In genomic region chr5:83000448-83000847, GRCh38 we compare ENCODE assay signal across 17 cellular contexts.
DNase-seq lines count a peak whose midpoint lies in the region; ATAC-seq, FAIRE-seq and TF ChIP-seq lines count a peak whose summit lies in the region.
"Had no signal": no experiment of that assay in that cellular context is flagged by ENCODE, and none has a peak within 500 bp of the region (broad histone marks: within the 10 kb centered on the region; RNA-seq: fewer than 3 reads in every experiment).

No MANE protein-coding gene starts in this region.

- H3K23ac ChIP-seq in mesendoderm (ENCODE audit: low read length): no peak overlapping the region

- ATAC-seq in GM21447 (IDR thresholded peaks at IDR 0.05; ENCODE audit: unreplicated experiment): no peak
- no peak for ATAC-seq in GM19351 (IDR thresholded peaks at IDR 0.05; ENCODE audit: unreplicated experiment)
- ATAC-seq: activated CD8-positive, alpha-beta memory T cell treated with anti-CD3 and anti-CD28 coated beads, Interleukin-2, amount 10 ng/mL, durations not matched to agents 7 days and 5 days had no signal

- no peak overlapping the region for H3K18ac ChIP-seq in mesendoderm (ENCODE audit: low read length)

- peak overlapping the region; percentile 87 for H3K27ac Mint-ChIP-seq in Calu3 (ENCODE audit: unreplicated experiment)
- H3K27ac Mint-ChIP-seq: activated CD8-positive, alpha-beta memory T cell treated with anti-CD3 and anti-CD28 coated beads, Interleukin-2, amount 10 ng/mL, durations not matched to agents 7 days and 5 days; T-helper 1 cell treated with Interleukin-12 subunit alpha and Interleukin-12 subunit beta and Interleukin-4 antibody, amounts not matched to agents 30 μg/mL and 1 μg/mL, for 36 hours had no signal

- peaks cover 5% of the 10 kb centered on the region for H3K4me1 ChIP-seq in endocrine pancreas (ENCODE audit: control insufficient read depth, insufficient read depth, low read length)
- H3K4me1 ChIP-seq in mesendoderm (ENCODE audit: control insufficient read depth, low read depth, low read length): peaks cover 8% of the 10 kb centered on the region

- no TSS peak for BruUV-seq in Calu3 (replicated peaks; lab: Mats Ljungman, UMichigan)

- no peaks in the 10 kb centered on the region for H3K27me3 ChIP-seq in endocrine pancreas (ENCODE audit: control insufficient read depth, insufficient read depth, low read length)
- H3K27me3 ChIP-seq in mesendoderm (ENCODE audit: insufficient read depth, low read length, poor library complexity): no peaks in the 10 kb centered on the region

- intact Hi-C loops in Calu3 (cut with micrococcal nuclease; ENCODE audit: unreplicated experiment): loop anchor here (5.0 kb wide), 1 partner anchor 77 kb away; the partner anchor contains the start of genes TMEM167A and XRCC4

- H3K79me2 ChIP-seq in mesendoderm (ENCODE audit: control insufficient read depth, insufficient read depth, low read length): no peaks in the 10 kb centered on the region

- no peak for TF ChIP-seq POLR2A in GM12892 (IDR thresholded peaks at IDR 0.05; ENCODE audit: low read depth, low read length)

- TF ChIP-seq CTCF in Calu3 (IDR thresholded peaks at IDR 0.05; ENCODE audit: unreplicated experiment): no peak

- H2BK15ac ChIP-seq in mesendoderm (replicated peaks; ENCODE audit: low read depth): peak overlapping the region; percentile 85

- peak overlapping the region; percentile 48 for H3K4me3 Mint-ChIP-seq in Calu3 (ENCODE audit: low read depth, unreplicated experiment)
- H3K4me3 Mint-ChIP-seq: activated CD8-positive, alpha-beta memory T cell treated with anti-CD3 and anti-CD28 coated beads, Interleukin-2, amount 10 ng/mL, durations not matched to agents 7 days and 5 days; T-helper 1 cell treated with Interleukin-12 subunit alpha and Interleukin-12 subunit beta and Interleukin-4 antibody, amounts not matched to agents 30 μg/mL and 1 μg/mL, for 36 hours had no signal

- DNase-seq in Calu3 (peak; percentile 28), M059J (ENCODE audit: low read depth) (peak; percentile 51), mesendoderm (peak; percentile 52), GM12892 (ENCODE audit: insufficient read length) (no peak)
- DNase-seq in activated CD4-positive, alpha-beta T cell treated with anti-CD3 and anti-CD28 coated beads for 1 hour: no peak
- DNase-seq: activated CD8-positive, alpha-beta memory T cell treated with anti-CD3 and anti-CD28 coated beads, Interleukin-2, amount 10 ng/mL, durations not matched to agents 7 days and 5 days; activated gamma-delta T cell; amniotic stem cell; midbrain; NCI-H82; nucleus accumbens; stimulated activated CD4-positive, alpha-beta T cell treated with anti-CD3 and anti-CD28 coated beads, Interleukin-4, amount 100 ng/mL, for 24 hours had no signal

- no peak overlapping the region for H4K5ac ChIP-seq in mesendoderm (ENCODE audit: low read length)

- H3K9ac ChIP-seq in endocrine pancreas (ENCODE audit: control insufficient read depth, insufficient read depth, low read length) (no peak overlapping the region), mesendoderm (ENCODE audit: low read length) (no peak overlapping the region)

- no peaks in the 10 kb centered on the region for H3K79me1 ChIP-seq in mesendoderm (ENCODE audit: low read length)

- H3K56ac ChIP-seq in mesendoderm (ENCODE audit: low read length): no peak overlapping the region

- no peaks in the 10 kb centered on the region for H3K9me3 ChIP-seq in endocrine pancreas (ENCODE audit: control insufficient read depth, low read length)
- H3K9me3 ChIP-seq: thoracic aorta had no signal

- peak overlapping the region; percentile 28 for H4K8ac ChIP-seq in mesendoderm (ENCODE audit: low read depth, low read length)

- H3K4me2 ChIP-seq in mesendoderm (ENCODE audit: low read length): no peak overlapping the region

- FAIRE-seq in GM12892 (lab: Jason Lieb, UNC): no peak

- CTCF ChIA-PET in Calu3 (lab: Charles Lee): interaction anchor here (1.0 kb wide), 1 partner anchor 10 kb away, joined by 3 read pairs; no protein-coding TSS in a partner anchor

- H3K4me3 ChIP-seq in endocrine pancreas (ENCODE audit: control insufficient read depth, insufficient read depth, low read length) (peak overlapping the region; percentile 62), mesendoderm (ENCODE audit: low read length) (no peak overlapping the region)
- H3K4me3 ChIP-seq: thoracic aorta had no signal

- H3K9me3 Mint-ChIP-seq in Calu3 (ENCODE audit: low read depth, unreplicated experiment): no peaks in the 10 kb centered on the region
- H3K9me3 Mint-ChIP-seq: T-helper 1 cell treated with Interleukin-12 subunit alpha and Interleukin-12 subunit beta and Interleukin-4 antibody, amounts not matched to agents 30 μg/mL and 1 μg/mL, for 36 hours had no signal

- H3K27me3 Mint-ChIP-seq in Calu3 (ENCODE audit: unreplicated experiment): no peaks in the 10 kb centered on the region

- peaks cover 6% of the 10 kb centered on the region for H3K36me3 Mint-ChIP-seq in Calu3 (ENCODE audit: insufficient read depth, unreplicated experiment)
- H3K36me3 Mint-ChIP-seq: activated CD8-positive, alpha-beta memory T cell treated with anti-CD3 and anti-CD28 coated beads, Interleukin-2, amount 10 ng/mL, durations not matched to agents 7 days and 5 days had no signal

- no peak overlapping the region for H2BK5ac ChIP-seq in mesendoderm (ENCODE audit: low read length)

- no peak overlapping the region for H2BK120ac ChIP-seq in mesendoderm (ENCODE audit: low read depth, low read length)

- no CpG with 5 or more reads among the region's 2 CpGs for WGBS in mesendoderm (ENCODE audit: extremely low coverage, insufficient coverage, low lambda C conversion rate)

- no peak overlapping the region for H2AK5ac ChIP-seq in mesendoderm (ENCODE audit: low read length)

- H3K27ac ChIP-seq in mesendoderm (ENCODE audit: low read depth, low read length): no peak overlapping the region
- H3K27ac ChIP-seq: thoracic aorta had no signal

- H3K4me1 Mint-ChIP-seq in Calu3 (ENCODE audit: low read depth, unreplicated experiment): peaks cover 23% of the 10 kb centered on the region
- H3K4me1 Mint-ChIP-seq: activated CD8-positive, alpha-beta memory T cell treated with anti-CD3 and anti-CD28 coated beads, Interleukin-2, amount 10 ng/mL, durations not matched to agents 7 days and 5 days had no signal

- H3K36me3 ChIP-seq in endocrine pancreas (ENCODE audit: control insufficient read depth, insufficient read depth, low read length) (no peaks in the 10 kb centered on the region), mesendoderm (ENCODE audit: control insufficient read depth, insufficient read depth, low read length) (no peaks in the 10 kb centered on the region)
- H3K36me3 ChIP-seq: thoracic aorta had no signal

- H3K4ac ChIP-seq in mesendoderm (ENCODE audit: low read depth, low read length): no peak overlapping the region

Comparison
In these comparisons a context has a peak if more than half of its experiments do, and no peak if none do; other contexts are left out.
1. DNase-seq: peak in Calu3 (single experiment), M059J (single experiment) and mesendoderm (single experiment); none in activated CD4-positive, alpha-beta T cell treated with anti-CD3 and anti-CD28 coated beads for 1 hour (single experiment) and GM12892 (single experiment).